ENCODE assay signal across 10 cellular contexts in the genomic region with DNA sequence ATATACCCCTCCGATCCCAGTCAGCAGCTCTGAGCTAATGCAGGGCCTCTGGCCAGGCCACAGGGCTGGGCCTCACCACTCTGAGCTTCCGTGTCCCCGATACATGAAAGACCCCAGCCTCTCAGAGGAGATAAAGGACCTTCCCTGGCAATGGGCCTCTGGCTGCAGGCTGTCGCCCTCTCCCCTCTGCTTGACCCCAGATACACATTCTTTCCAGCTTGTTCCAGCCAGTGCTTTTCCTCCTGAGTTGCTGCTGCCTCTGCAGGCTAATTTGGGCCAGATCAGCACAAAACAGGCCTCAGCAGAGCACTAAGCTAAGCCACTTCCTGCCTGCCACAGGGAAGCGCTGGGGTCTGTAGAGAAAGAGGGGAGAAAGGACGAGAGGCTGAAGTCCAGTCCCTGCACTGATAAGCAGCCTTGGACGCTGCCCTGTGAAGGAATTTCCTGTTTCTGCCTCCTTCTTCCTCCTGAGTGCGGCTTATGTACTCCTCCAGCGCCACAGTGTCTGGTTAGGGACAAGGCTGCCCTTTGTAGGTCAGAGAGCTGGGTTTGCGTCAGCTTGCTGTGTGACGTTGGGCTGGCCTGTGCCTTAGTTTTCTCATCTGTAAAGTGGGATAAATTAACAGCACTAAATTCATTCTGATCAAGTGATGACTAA.
DNase-seq lines count a peak whose midpoint lies in the region; ATAC-seq, FAIRE-seq and TF ChIP-seq lines count a peak whose summit lies in the region.
"Had no signal": no experiment of that assay in that cellular context is flagged by ENCODE, and none has a peak within 500 bp of the region (broad histone marks: within the 10 kb centered on the region; RNA-seq: fewer than 3 reads in every experiment).

No MANE protein-coding gene starts in this region.

- no peaks in the 10 kb centered on the region for H3K9me1 ChIP-seq in endothelial cell of umbilical vein (replicated peaks; ENCODE audit: control insufficient read depth, extremely low read depth, insufficient read depth, low read length)

- no peaks in the 10 kb centered on the region for H3K9me3 ChIP-seq in endothelial cell of umbilical vein (replicated peaks; ENCODE audit: control insufficient read depth, insufficient read depth, low read length)
- H3K9me3 ChIP-seq in mucosa of stomach (ENCODE audit: control insufficient read depth, low read length) = no peaks in the 10 kb centered on the region
- H3K9me3 ChIP-seq in aorta (ENCODE audit: control insufficient read depth, low read length) = no peaks in the 10 kb centered on the region

- intact Hi-C loops in endothelial cell of umbilical vein (cut with micrococcal nuclease) = loop anchor here (1.0 kb wide), 4 partner anchors 10 to 110 kb away; a partner anchor contains a TSS
- intact Hi-C loops in aorta (cut with DNase I) = loop anchor here (2.0 kb wide), 2 partner anchors 35 to 37 kb away; no protein-coding TSS in a partner anchor
- intact Hi-C loops in activated T-helper 2 cell treated with anti-CD3 and anti-CD28 coated beads, Interferon-gamma antibody, Interleukin-2, Interleukin-4, amounts not matched to agents 10 μg/mL and 5 μg/mL and 100 μg/mL, durations not matched to agents 14 hours and 24 hours and 36 hours (cut with micrococcal nuclease) = no loop called here

- CTCF ChIA-PET in endothelial cell of umbilical vein (lab: Charles Lee) = interaction anchor here (0.8 to 5.9 kb wide), 9 partner anchors 10 to 110 kb away, joined by 3 to 39 read pairs (median 5); no protein-coding TSS in a partner anchor

- POLR2A ChIA-PET in endothelial cell of umbilical vein (lab: Charles Lee) = interaction anchor here (0.7 to 1.9 kb wide), 4 partner anchors 34 to 130 kb away, joined by 3 to 4 read pairs (median 4); a partner anchor contains a TSS

- peak; percentile 16 for ATAC-seq in aorta (ENCODE audit: low FRiP score)

- dilution Hi-C loops in endothelial cell of umbilical vein (cut with MboI; ENCODE audit: extremely low pct_ligation_motif_present, low sequenced_read_pairs) = no loop called here

- H3K4me3 ChIP-seq in endothelial cell of umbilical vein (replicated peaks in 1 of 3; ENCODE audit: insufficient read depth in 1 of 3, low read depth in 1 of 3, low read length in 3 of 3) = no peak overlapping the region
- H3K4me3 ChIP-seq in mucosa of stomach (ENCODE audit: low read length) = no peak overlapping the region
- H3K4me3 ChIP-seq in aorta (ENCODE audit: low read length in 2 of 2) = no peak overlapping the region

- no peaks in the 10 kb centered on the region for H3K27me3 Mint-ChIP-seq in activated T-helper 2 cell treated with anti-CD3 and anti-CD28 coated beads, Interferon-gamma antibody, Interleukin-2, Interleukin-4, amounts not matched to agents 10 μg/mL and 5 μg/mL and 100 μg/mL, durations not matched to agents 14 hours and 24 hours and 36 hours (ENCODE audit: low read depth)
- H3K27me3 Mint-ChIP-seq: activated T-cell treated with anti-CD3 and anti-CD28 coated beads, Interleukin-2, amount 50 U/mL, for 24 hours had no signal

- H3K4me1 Mint-ChIP-seq in activated T-helper 2 cell treated with anti-CD3 and anti-CD28 coated beads, Interferon-gamma antibody, Interleukin-2, Interleukin-4, amounts not matched to agents 10 μg/mL and 5 μg/mL and 100 μg/mL, durations not matched to agents 14 hours and 24 hours and 36 hours (ENCODE audit: low read depth) = no peaks in the 10 kb centered on the region

- no peak overlapping the region for H3K27ac Mint-ChIP-seq in activated T-helper 2 cell treated with anti-CD3 and anti-CD28 coated beads, Interferon-gamma antibody, Interleukin-2, Interleukin-4, amounts not matched to agents 10 μg/mL and 5 μg/mL and 100 μg/mL, durations not matched to agents 14 hours and 24 hours and 36 hours
- H3K27ac Mint-ChIP-seq: activated T-cell treated with anti-CD3 and anti-CD28 coated beads, Interleukin-2, amount 50 U/mL, for 24 hours had no signal

- H3K9me3 Mint-ChIP-seq in activated T-helper 2 cell treated with anti-CD3 and anti-CD28 coated beads, Interferon-gamma antibody, Interleukin-2, Interleukin-4, amounts not matched to agents 10 μg/mL and 5 μg/mL and 100 μg/mL, durations not matched to agents 14 hours and 24 hours and 36 hours = no peaks in the 10 kb centered on the region
- H3K9me3 Mint-ChIP-seq: activated T-cell treated with anti-CD3 and anti-CD28 coated beads, Interleukin-2, amount 50 U/mL, for 24 hours had no signal

- TF ChIP-seq POLR2A in endothelial cell of umbilical vein (IDR thresholded peaks at IDR 0.05; ENCODE audit: low read depth, low read length) = peak; percentile 45
- TF ChIP-seq POLR2A in GM12891 (IDR thresholded peaks at IDR 0.05; ENCODE audit: low read depth, low read length) = no peak

- H3K4me2 ChIP-seq in endothelial cell of umbilical vein (ENCODE audit: insufficient read depth, low read length) = peak overlapping the region; percentile 4

- H3K4me1 ChIP-seq in endothelial cell of umbilical vein (ENCODE audit: control insufficient read depth, extremely low read depth, insufficient read depth, low read length) (peaks cover 53% of the 10 kb centered on the region), mucosa of stomach (ENCODE audit: control insufficient read depth, insufficient read depth, low read length) (peaks cover 65% of the 10 kb centered on the region), aorta (ENCODE audit: control insufficient read depth in 1 of 2, insufficient read depth in 2 of 2, low read length in 2 of 2) (peaks cover 0 to 5% of the 10 kb centered on the region in 2 donors)

- no peaks in the 10 kb centered on the region for H3K27me3 ChIP-seq in endothelial cell of umbilical vein (ENCODE audit: control insufficient read depth in 2 of 2, insufficient read depth in 2 of 2, low read length in 2 of 2)
- no peaks in the 10 kb centered on the region for H3K27me3 ChIP-seq in mucosa of stomach (ENCODE audit: control insufficient read depth, insufficient read depth, low read length)
- H3K27me3 ChIP-seq in aorta (ENCODE audit: control insufficient read depth in 1 of 2, insufficient read depth in 2 of 2, low read length in 1 of 2) = no peaks in the 10 kb centered on the region

- peak overlapping the region; percentile 65 for H3K9ac ChIP-seq in endothelial cell of umbilical vein (replicated peaks; ENCODE audit: extremely low read depth, insufficient read depth, low read length)
- peak overlapping the region; percentile 48 for H3K9ac ChIP-seq in mucosa of stomach (ENCODE audit: low read length)

- H3K4me3 Mint-ChIP-seq in activated T-helper 2 cell treated with anti-CD3 and anti-CD28 coated beads, Interferon-gamma antibody, Interleukin-2, Interleukin-4, amounts not matched to agents 10 μg/mL and 5 μg/mL and 100 μg/mL, durations not matched to agents 14 hours and 24 hours and 36 hours (ENCODE audit: low read depth) = no peak overlapping the region
- H3K4me3 Mint-ChIP-seq: activated T-cell treated with anti-CD3 and anti-CD28 coated beads, Interleukin-2, amount 50 U/mL, for 24 hours had no signal

- H3K36me3 ChIP-seq in endothelial cell of umbilical vein (ENCODE audit: control insufficient read depth in 2 of 2, extremely low read depth in 1 of 2, insufficient read depth in 2 of 2, low read length in 2 of 2) = no peaks in the 10 kb centered on the region
- H3K36me3 ChIP-seq in mucosa of stomach (ENCODE audit: control insufficient read depth, insufficient read depth, low read length) = no peaks in the 10 kb centered on the region
- H3K36me3 ChIP-seq in aorta (ENCODE audit: control insufficient read depth in 1 of 2, insufficient read depth in 2 of 2, low read length in 1 of 2) = no peaks in the 10 kb centered on the region

- peak; percentile 100 for FAIRE-seq in endothelial cell of umbilical vein (lab: Jason Lieb, UNC)
- no peak for FAIRE-seq in GM12891 (lab: Jason Lieb, UNC)
- FAIRE-seq: A204.1 had no signal

- peak overlapping the region; percentile 90 for H3K27ac ChIP-seq in endothelial cell of umbilical vein (ENCODE audit: insufficient read depth, low read depth, low read length)
- H3K27ac ChIP-seq in aorta (ENCODE audit: low read depth in 1 of 2, low read length in 2 of 2) = peak overlapping the region; percentile 43 to 83

- TF ChIP-seq CTCF in endothelial cell of umbilical vein (IDR thresholded peaks at IDR 0.05; ENCODE audit: extremely low read depth in 1 of 2, insufficient read depth in 1 of 2, low read depth in 1 of 2, low read length in 2 of 2) = peak in 1 of 2 donors; percentile 7

- H3K36me3 Mint-ChIP-seq in activated T-helper 2 cell treated with anti-CD3 and anti-CD28 coated beads, Interferon-gamma antibody, Interleukin-2, Interleukin-4, amounts not matched to agents 10 μg/mL and 5 μg/mL and 100 μg/mL, durations not matched to agents 14 hours and 24 hours and 36 hours (ENCODE audit: low read depth) = no peaks in the 10 kb centered on the region

- DNase-seq in NOMO-1 (lab: John Stamatoyannopoulos, UW; ENCODE audit: unreplicated experiment in 2 of 2) (peak; percentile 14 to 58), NOMO-1 treated with dmso at 0.1 percent for 144 hours (lab: John Stamatoyannopoulos, UW; ENCODE audit: unreplicated experiment) (no peak), endothelial cell of umbilical vein (ENCODE audit: low read depth, low spot score) (peak; percentile 94), aorta (peak in 1 of 2 donors; percentile 79), cerebellum (ENCODE audit: low spot score) (no peak), GM12891 (ENCODE audit: insufficient read length, low spot score) (no peak)
- DNase-seq in activated T-helper 2 cell treated with anti-CD3 and anti-CD28 coated beads, Interferon-gamma antibody, Interleukin-2, Interleukin-4, amounts not matched to agents 10 μg/mL and 5 μg/mL and 100 μg/mL, durations not matched to agents 14 hours and 24 hours and 36 hours (ENCODE audit: low spot score) = no peak
- DNase-seq: activated T-cell treated with anti-CD3 and anti-CD28 coated beads, Interleukin-2, amount 50 U/mL, for 24 hours had no signal

- H2AFZ ChIP-seq in endothelial cell of umbilical vein (ENCODE audit: low read depth, low read length) = peak overlapping the region; percentile 25

- BruUV-seq in endothelial cell of umbilical vein (replicated peaks; lab: Mats Ljungman, UMichigan) = no TSS peak

- 3 to 5% methylated on average over 11 of the region's 11 CpGs for WGBS in aorta, 2 donors

- no peaks in the 10 kb centered on the region for H4K20me1 ChIP-seq in endothelial cell of umbilical vein (replicated peaks; ENCODE audit: control insufficient read depth, extremely low read depth, insufficient read depth, low read length)

- no peaks in the 10 kb centered on the region for H3K79me2 ChIP-seq in endothelial cell of umbilical vein (ENCODE audit: control insufficient read depth, insufficient read depth, low read length)

TF ChIP-seq in endothelial cell of umbilical vein, 7 proteins besides CTCF, POLR2A, EP300 and RAD21 (continues in another document):
- peak; percentile 9 for TF ChIP-seq MYC (IDR thresholded peaks at IDR 0.05; ENCODE audit: low read depth, low read length)
- peak; percentile 89 for TF ChIP-seq GATA2 (IDR thresholded peaks at IDR 0.05; ENCODE audit: insufficient read depth, insufficient read length, low read depth, low read length)

TF ChIP-seq in GM12891, 5 proteins besides CTCF, POLR2A, EP300 and RAD21 (continues in another document):
- TF ChIP-seq POU2F2 (IDR thresholded peaks at IDR 0.05; ENCODE audit: low read depth, low read length) (no peak), TAF1 (IDR thresholded peaks at IDR 0.05; ENCODE audit: low read depth, low read length) (no peak), SPI1 (IDR thresholded peaks at IDR 0.05; ENCODE audit: low read depth, low read length) (no peak), PAX5 (IDR thresholded peaks at IDR 0.05; ENCODE audit: insufficient read depth, low read length, severe bottlenecking) (no peak)

Comparison
In these comparisons a context has a peak if more than half of its experiments do, and no peak if none do; other contexts are left out.
1. DNase-seq: peak in NOMO-1 (2 of 2) and endothelial cell of umbilical vein (single experiment); none in NOMO-1 treated with dmso at 0.1 percent for 144 hours (single experiment), activated T-helper 2 cell treated with anti-CD3 and anti-CD28 coated beads, Interferon-gamma antibody, Interleukin-2, Interleukin-4, amounts not matched to agents 10 μg/mL and 5 μg/mL and 100 μg/mL, durations not matched to agents 14 hours and 24 hours and 36 hours (single experiment), cerebellum (single experiment) and GM12891 (single experiment).